11 cellular contexts compared by ENCODE assay signal in genomic region chr11:67626131-67626833, GRCh38. TPM values are rescaled to one million over a fixed set of nuclear protein-coding genes. Genes with fewer than 3 reads are reported as not detected.
"Had no signal": no experiment of that assay in that cellular context is flagged by ENCODE, and none has a peak within 500 bp of the region (broad histone marks: within the 10 kb centered on the region; RNA-seq: fewer than 3 reads in every experiment).

No MANE protein-coding gene starts in this region.

RNA-seq across cellular contexts. Expression of gene TBX10, which starts 13.3 kb away (rescaled TPM):
- total RNA-seq: activated CD4-positive, alpha-beta memory T cell treated with anti-CD3 and anti-CD28 coated beads, Interleukin-2, amount 10 ng/mL, durations not matched to agents 7 days and 5 days; activated CD8-positive, alpha-beta memory T cell treated with anti-CD3 and anti-CD28 coated beads, Interleukin-2, amount 10 ng/mL, durations not matched to agents 7 days and 5 days; activated naive CD8-positive, alpha-beta T cell treated with anti-CD3 and anti-CD28 coated beads, Interleukin-2, amount 10 ng/mL, durations not matched to agents 7 days and 5 days; activated T-cell treated with anti-CD3 and anti-CD28 coated beads, Interleukin-2, amount 50 U/mL, for 72 hours; activated T-helper 17 cell treated with anti-CD3 and anti-CD28 coated beads, Interleukin-2, amount 50 U/mL, for 72 hours; ascending aorta; cardiac muscle cell; PC-9; SJSA1 had no signal
- polyA plus RNA-seq: SK-N-SH had no signal

RNA-seq across cellular contexts. Expression of gene ACY3, which starts 24.2 kb away (rescaled TPM):
- total RNA-seq: ascending aorta, cardiac muscle cell, Right ventricle myocardium inferior, SJSA1 had no signal
- polyA plus RNA-seq: cardiac muscle cell, SK-N-SH had no signal
